Comparison of ENCODE assay signal across 9 cellular contexts in the genomic region with DNA sequence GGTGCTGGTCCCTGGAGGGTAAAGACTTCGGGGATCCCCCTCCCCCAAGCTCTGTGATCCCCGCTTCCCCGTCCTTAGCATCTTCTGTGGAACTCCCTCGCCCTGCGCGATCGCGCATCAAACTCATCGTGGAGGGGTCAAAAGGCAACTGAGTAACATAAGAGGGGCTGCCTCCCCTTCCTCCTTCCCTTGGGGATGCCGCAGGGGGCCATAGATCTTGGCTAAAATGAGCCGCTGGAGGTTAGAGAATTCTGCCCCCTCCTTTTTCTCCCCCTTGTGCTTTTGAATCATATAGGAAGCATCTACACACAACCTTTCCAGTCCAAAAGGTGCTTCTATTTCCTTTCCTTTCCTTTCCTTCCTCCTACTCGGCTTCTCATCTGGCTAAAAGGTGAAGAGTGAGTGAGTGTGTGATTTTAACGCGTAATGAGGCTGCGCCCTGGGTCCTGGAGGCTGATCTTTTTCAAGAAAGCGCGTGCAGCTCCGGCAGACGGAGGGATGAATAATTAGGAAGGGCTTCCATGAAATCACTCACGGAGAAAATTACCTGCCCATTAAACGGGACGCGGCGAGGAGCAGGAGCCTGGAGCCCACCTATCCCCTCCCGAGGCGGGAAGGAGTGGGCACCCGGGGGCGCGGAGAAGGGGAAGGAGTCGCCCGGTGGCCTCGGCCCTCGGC. TPM values are rescaled to one million over a fixed set of nuclear protein-coding genes. Genes with fewer than 3 reads are reported as not detected.
DNase-seq lines count a peak whose midpoint lies in the region; ATAC-seq, FAIRE-seq and TF ChIP-seq lines count a peak whose summit lies in the region.
"Had no signal": no experiment of that assay in that cellular context is flagged by ENCODE, and none has a peak within 500 bp of the region (broad histone marks: within the 10 kb centered on the region; RNA-seq: fewer than 3 reads in every experiment).

No MANE protein-coding gene starts in this region.

- H3K4me1 ChIP-seq in thyroid gland: peaks cover 12 to 15% of the 10 kb centered on the region in 2 donors

- H3K36me3 ChIP-seq in kidney epithelial cell (ENCODE audit: control insufficient read depth, insufficient read depth, low read length) (no peaks in the 10 kb centered on the region), thyroid gland (no peaks in the 10 kb centered on the region)

- no peak for FAIRE-seq in GM19239 (lab: Jason Lieb, UNC)

- intact Hi-C loops in MCF 10A (cut with micrococcal nuclease) (loop anchor here (1.0 to 2.0 kb wide), 3 partner anchors 216 to 1606 kb away; no protein-coding TSS in a partner anchor), thyroid gland (cut with DNase I) (no loop called here)

- no peak overlapping the region for H3K27ac ChIP-seq in thyroid gland

- no peak overlapping the region for H3K27ac Mint-ChIP-seq in MCF 10A (ENCODE audit: low read depth, unreplicated experiment)
- no peak overlapping the region for H3K27ac Mint-ChIP-seq in activated CD8-positive, alpha-beta T cell treated with anti-CD3 and anti-CD28 coated beads, Interleukin-2, amount 10 ng/mL, durations not matched to agents 7 days and 5 days

- H3K36me3 Mint-ChIP-seq in MCF 10A (ENCODE audit: insufficient read depth, unreplicated experiment): no peaks in the 10 kb centered on the region
- no peaks in the 10 kb centered on the region for H3K36me3 Mint-ChIP-seq in activated CD8-positive, alpha-beta T cell treated with anti-CD3 and anti-CD28 coated beads, Interleukin-2, amount 10 ng/mL, durations not matched to agents 7 days and 5 days (ENCODE audit: low read depth)

- H3K4me3 Mint-ChIP-seq in MCF 10A (ENCODE audit: unreplicated experiment): peak overlapping the region; percentile 61
- H3K4me3 Mint-ChIP-seq in activated CD8-positive, alpha-beta T cell treated with anti-CD3 and anti-CD28 coated beads, Interleukin-2, amount 10 ng/mL, durations not matched to agents 7 days and 5 days: no peak overlapping the region

- no peak for TF ChIP-seq POLR2A in thyroid gland (IDR thresholded peaks at IDR 0.05)

- POLR2A ChIA-PET in MCF 10A (lab: Yijun Ruan, JAX): interaction anchor here (1.4 kb wide), 1 partner anchor 214 kb away, joined by 4 read pairs; no protein-coding TSS in a partner anchor
- POLR2A ChIA-PET in activated CD8-positive, alpha-beta T cell treated with anti-CD3 and anti-CD28 coated beads, Interleukin-2, amount 10 ng/mL, durations not matched to agents 7 days and 5 days (lab: Charles Lee): no interaction called here

- DNase-seq in NCI-H510A treated with DMSO at 0.1 percent for 48 hours (lab: John Stamatoyannopoulos, UW) (peak; percentile 39), NCI-H510A (lab: John Stamatoyannopoulos, UW) (no peak), MCF 10A (ENCODE audit: unreplicated experiment) (no peak), kidney epithelial cell (ENCODE audit: low read depth) (no peak), thyroid gland (peak; percentile 4 to 6), HuH-7.5 (ENCODE audit: low spot score) (no peak), GM19239 (ENCODE audit: insufficient read length, low spot score) (no peak)
- no peak for DNase-seq in activated CD8-positive, alpha-beta T cell treated with anti-CD3 and anti-CD28 coated beads, Interleukin-2, amount 10 ng/mL, durations not matched to agents 7 days and 5 days

- H3K4me3 ChIP-seq in kidney epithelial cell (ENCODE audit: low read depth, low read length) (peak overlapping the region; percentile 50), thyroid gland (replicated peaks in 1 of 3) (peak overlapping the region in 1 of 3 donors; percentile 13)

- CTCF ChIA-PET in MCF 10A (lab: Yijun Ruan, JAX): interaction anchor here (0.6 to 2.9 kb wide), 24 partner anchors 9 to 1993 kb away, joined by 3 to 25 read pairs (median 4); no protein-coding TSS in a partner anchor
- CTCF ChIA-PET in activated CD8-positive, alpha-beta T cell treated with anti-CD3 and anti-CD28 coated beads, Interleukin-2, amount 10 ng/mL, durations not matched to agents 7 days and 5 days (lab: Charles Lee): no interaction called here

- ATAC-seq in activated CD8-positive, alpha-beta T cell treated with anti-CD3 and anti-CD28 coated beads, Interleukin-2, amount 10 ng/mL, durations not matched to agents 7 days and 5 days: no peak

- peaks cover 10% of the 10 kb centered on the region for H3K4me1 Mint-ChIP-seq in MCF 10A (ENCODE audit: insufficient read depth, unreplicated experiment)
- H3K4me1 Mint-ChIP-seq in activated CD8-positive, alpha-beta T cell treated with anti-CD3 and anti-CD28 coated beads, Interleukin-2, amount 10 ng/mL, durations not matched to agents 7 days and 5 days (ENCODE audit: low read depth): no peaks in the 10 kb centered on the region

- BruUV-seq in MCF 10A (replicated peaks; lab: Mats Ljungman, UMichigan): no TSS peak

- TF ChIP-seq CTCF in MCF 10A (IDR thresholded peaks at IDR 0.05; ENCODE audit: unreplicated experiment): no peak
- TF ChIP-seq CTCF in kidney epithelial cell (IDR thresholded peaks at IDR 0.05; ENCODE audit: insufficient read depth, low read length, poor library complexity, severe bottlenecking): no peak
- TF ChIP-seq CTCF in thyroid gland (IDR thresholded peaks at IDR 0.05): no peak

- WGBS in thyroid gland, 2 donors: 3 to 7% methylated on average over 24 to 33 of the region's 33 CpGs

- peaks cover 91% of the 10 kb centered on the region for H3K27me3 Mint-ChIP-seq in MCF 10A (ENCODE audit: insufficient read depth, unreplicated experiment)
- H3K27me3 Mint-ChIP-seq in activated CD8-positive, alpha-beta T cell treated with anti-CD3 and anti-CD28 coated beads, Interleukin-2, amount 10 ng/mL, durations not matched to agents 7 days and 5 days (ENCODE audit: low read depth): peaks cover 19% of the 10 kb centered on the region

- H3K9me3 ChIP-seq in thyroid gland: no peaks in the 10 kb centered on the region

- H3K9me3 Mint-ChIP-seq in MCF 10A (ENCODE audit: unreplicated experiment): no peaks in the 10 kb centered on the region
- no peaks in the 10 kb centered on the region for H3K9me3 Mint-ChIP-seq in activated CD8-positive, alpha-beta T cell treated with anti-CD3 and anti-CD28 coated beads, Interleukin-2, amount 10 ng/mL, durations not matched to agents 7 days and 5 days (ENCODE audit: insufficient read depth)

- peaks cover 5% of the 10 kb centered on the region for H3K27me3 ChIP-seq in kidney epithelial cell (ENCODE audit: control insufficient read depth, insufficient read depth, low read length)
- peaks cover 21% of the 10 kb centered on the region for H3K27me3 ChIP-seq in thyroid gland

RNA-seq across cellular contexts. Expression of gene ROBO2, which starts 0.8 kb away (rescaled TPM):
- total RNA-seq in MCF 10A (2022) (not detected in 2 replicates), kidney epithelial cell (1.4 and 3.9 TPM in 2 replicates), thyroid gland (1 to 10 TPM in 1 of 4 donors, under 1 TPM in 1, not detected in 2; 0.56 to 1.5 TPM)
- not detected for total RNA-seq in activated CD8-positive, alpha-beta T cell treated with anti-CD3 and anti-CD28 coated beads, Interleukin-2, amount 10 ng/mL, durations not matched to agents 7 days and 5 days
- total RNA-seq: RPMI7951 had no signal

Comparison
In these comparisons a context has a peak if more than half of its experiments do, and no peak if none do; other contexts are left out.
1. DNase-seq: peak in NCI-H510A treated with DMSO at 0.1 percent for 48 hours (single experiment) and thyroid gland (2 of 2); none in NCI-H510A (single experiment), MCF 10A (single experiment), kidney epithelial cell (single experiment), activated CD8-positive, alpha-beta T cell treated with anti-CD3 and anti-CD28 coated beads, Interleukin-2, amount 10 ng/mL, durations not matched to agents 7 days and 5 days (single experiment), HuH-7.5 (single experiment) and GM19239 (single experiment).